ENCODE assay signal across 10 cellular contexts in the genomic region with DNA sequence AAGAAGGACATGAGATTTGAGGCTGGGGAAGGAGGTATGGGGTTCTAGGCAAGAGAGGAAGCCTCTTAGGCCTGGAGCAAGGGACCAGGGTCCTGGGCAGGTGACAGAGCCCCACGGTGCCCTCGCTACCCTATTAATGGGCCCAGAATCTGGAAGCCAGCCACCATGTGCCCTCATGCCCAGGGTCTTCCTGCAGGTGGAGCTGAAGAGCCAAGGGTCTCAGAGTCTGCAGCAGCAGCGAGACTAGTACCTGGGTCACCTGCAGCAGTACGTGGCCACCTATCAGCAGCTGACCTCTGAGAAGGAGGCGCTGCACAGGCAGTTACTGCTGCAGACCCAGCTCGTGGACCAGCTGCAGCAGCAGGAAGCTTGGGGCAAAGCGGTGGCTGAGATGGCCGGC. TPM values are rescaled to one million over a fixed set of nuclear protein-coding genes. Genes with fewer than 3 reads are reported as not detected.
DNase-seq lines count a peak whose midpoint lies in the region; ATAC-seq and TF ChIP-seq lines count a peak whose summit lies in the region.
"Not testable (repeated sequence)": the region's sequence is repeated elsewhere in the genome, so short reads cannot be mapped to it uniquely, and the experiment has no call there.
"Had no signal": no experiment of that assay in that cellular context is flagged by ENCODE, and none has a peak within 500 bp of the region (broad histone marks: within the 10 kb centered on the region; RNA-seq: fewer than 3 reads in every experiment).

No MANE protein-coding gene starts in this region.

- H3K4me3 Mint-ChIP-seq in H9; WTC11; activated CD8-positive, alpha-beta T cell treated with anti-CD3 and anti-CD28 coated beads for 36 hours; endodermal cell: not testable (repeated sequence)

- H3K9me3 ChIP-seq in H9 (ENCODE audit: control insufficient read depth, low read depth, low read length); endodermal cell (ENCODE audit: control insufficient read depth, low read length): not testable (repeated sequence)

- H4K20me1 ChIP-seq in H9 (ENCODE audit: control insufficient read depth, insufficient read depth, insufficient read length) = not testable (repeated sequence)

- POLR2A ChIA-PET in WTC11 (lab: Charles Lee); activated CD8-positive, alpha-beta T cell treated with anti-CD3 and anti-CD28 coated beads for 36 hours (lab: Charles Lee): not testable (repeated sequence)

- H3K4ac ChIP-seq in H9 (ENCODE audit: low read depth, low read length) = not testable (repeated sequence)

- not testable (repeated sequence) for H2BK20ac ChIP-seq in H9 (ENCODE audit: low read depth, low read length, poor library complexity, severe bottlenecking)

- H3K14ac ChIP-seq in H9 (ENCODE audit: insufficient read depth, low read length) = not testable (repeated sequence)

- not testable (repeated sequence) for H3K27ac ChIP-seq in H9 (ENCODE audit: insufficient read length, low read depth, low read length); endodermal cell (ENCODE audit: low read depth, low read length)

- H2BK120ac ChIP-seq in H9 (ENCODE audit: low read depth, low read length, poor library complexity, severe bottlenecking) = not testable (repeated sequence)

- CTCF ChIA-PET in WTC11 (lab: Charles Lee); activated CD8-positive, alpha-beta T cell treated with anti-CD3 and anti-CD28 coated beads for 36 hours (lab: Charles Lee): not testable (repeated sequence)

- not testable (repeated sequence) for H3K4me2 ChIP-seq in H9 (ENCODE audit: insufficient read depth, insufficient read length, low read length)

- H3K23ac ChIP-seq in H9 (ENCODE audit: insufficient read length, low read depth, low read length) = not testable (repeated sequence)

- H2BK15ac ChIP-seq in H9 (ENCODE audit: low read depth, low read length) = not testable (repeated sequence)

- not testable (repeated sequence) for H3T11ph ChIP-seq in H9 (ENCODE audit: low read length)

- H3K18ac ChIP-seq in H9 (ENCODE audit: insufficient read length, low read depth, low read length) = not testable (repeated sequence)

- not testable (repeated sequence) for H3K79me1 ChIP-seq in H9 (ENCODE audit: insufficient read depth, low read depth, low read length, poor library complexity, severe bottlenecking)

- H2AFZ ChIP-seq in H9 (ENCODE audit: low read length) = not testable (repeated sequence)

- H3K36me3 ChIP-seq in endodermal cell (ENCODE audit: control insufficient read depth, insufficient read depth, low read length) = not testable (repeated sequence)

- TF ChIP-seq CTCF in H9 (conservative IDR thresholded peaks at IDR 0.05) = peak; percentile 37; the same call in 2 of the 3 replicates
- not testable (repeated sequence) for TF ChIP-seq CTCF in WTC11 (IDR thresholded peaks at IDR 0.05); activated CD8-positive, alpha-beta T cell treated with anti-CD3 and anti-CD28 coated beads for 36 hours (IDR thresholded peaks at IDR 0.05)
- peak; percentile 33 for TF ChIP-seq CTCF in endodermal cell (conservative IDR thresholded peaks at IDR 0.05)

- H3K79me2 ChIP-seq in H9 (ENCODE audit: insufficient read depth, low read length) = not testable (repeated sequence)

- not testable (repeated sequence) for H3K27me3 Mint-ChIP-seq in H9 (ENCODE audit: low read depth); WTC11 (ENCODE audit: low read depth); activated CD8-positive, alpha-beta T cell treated with anti-CD3 and anti-CD28 coated beads for 36 hours; endodermal cell (ENCODE audit: insufficient read depth)

- H2BK12ac ChIP-seq in H9 (ENCODE audit: insufficient read length, low read depth, low read length) = not testable (repeated sequence)

- H4K8ac ChIP-seq in H9 (replicated peaks; ENCODE audit: insufficient read length, low read depth, low read length) = not testable (repeated sequence)

- not testable (repeated sequence) for H4K5ac ChIP-seq in H9 (ENCODE audit: insufficient read length, low read depth, low read length)

- not testable (repeated sequence) for H2BK5ac ChIP-seq in H9 (ENCODE audit: insufficient read length, low read length)

- WGBS in H9 (ENCODE audit: extremely low coverage, insufficient read length, low lambda C conversion rate) = no CpG with 5 or more reads among the region's 8 CpGs
- WGBS in endodermal cell (ENCODE audit: insufficient coverage in 1 of 2, insufficient read length in 1 of 2), 2 experiments = 87 to 100% methylated on average over 1 to 3 of the region's 8 CpGs

- H2AK5ac ChIP-seq in H9 (ENCODE audit: insufficient read length, low read length) = not testable (repeated sequence)

- not testable (repeated sequence) for H3K9ac ChIP-seq in H9 (ENCODE audit: extremely low read depth, insufficient read length, low read length); endodermal cell (ENCODE audit: extremely low read depth, low read length, poor library complexity, severe bottlenecking)

- H3K4me1 Mint-ChIP-seq in H9; WTC11; activated CD8-positive, alpha-beta T cell treated with anti-CD3 and anti-CD28 coated beads for 36 hours (ENCODE audit: low read depth); endodermal cell: not testable (repeated sequence)

- not testable (repeated sequence) for H3K27me3 ChIP-seq in H9 (ENCODE audit: insufficient read depth, low read length); endodermal cell (ENCODE audit: control insufficient read depth, insufficient read depth, low read length, poor library complexity, severe bottlenecking)

- H4K91ac ChIP-seq in H9 (ENCODE audit: insufficient read length, low read depth, low read length) = not testable (repeated sequence)

- not testable (repeated sequence) for ATAC-seq in WTC11; activated CD8-positive, alpha-beta T cell treated with anti-CD3 and anti-CD28 coated beads for 36 hours

- DNase-seq in H9, endodermal cell: not testable (repeated sequence)
- DNase-seq in WTC11 (ENCODE audit: low spot score) = peak; percentile 75
- peak; percentile 4 for DNase-seq in activated CD8-positive, alpha-beta T cell treated with anti-CD3 and anti-CD28 coated beads for 36 hours

- not testable (repeated sequence) for H3K9me3 Mint-ChIP-seq in H9; WTC11; activated CD8-positive, alpha-beta T cell treated with anti-CD3 and anti-CD28 coated beads for 36 hours; endodermal cell

- not testable (repeated sequence) for H3K27ac Mint-ChIP-seq in H9; WTC11; activated CD8-positive, alpha-beta T cell treated with anti-CD3 and anti-CD28 coated beads for 36 hours; endodermal cell

- H3K56ac ChIP-seq in H9 (ENCODE audit: insufficient read length, low read depth, low read length) = not testable (repeated sequence)

- not testable (repeated sequence) for H3K4me3 ChIP-seq in endodermal cell (ENCODE audit: low read length)

- intact Hi-C loops in activated CD8-positive, alpha-beta T cell treated with anti-CD3 and anti-CD28 coated beads for 36 hours (cut with micrococcal nuclease) = not testable (repeated sequence)

- H3K4me1 ChIP-seq in H9 (ENCODE audit: insufficient read depth, low read length); endodermal cell (ENCODE audit: control insufficient read depth, insufficient read depth, low read length): not testable (repeated sequence)

- not testable (repeated sequence) for H3K36me3 Mint-ChIP-seq in H9 (ENCODE audit: insufficient read depth in 1 of 3, low read depth in 3 of 3); WTC11; activated CD8-positive, alpha-beta T cell treated with anti-CD3 and anti-CD28 coated beads for 36 hours (ENCODE audit: low read depth); endodermal cell (ENCODE audit: low read depth)

- not testable (repeated sequence) for H3K23me2 ChIP-seq in H9 (ENCODE audit: insufficient read length, low read depth, low read length, poor library complexity, severe bottlenecking)

RNA-seq across cellular contexts. Expression of a gene that starts 9.4 kb away (rescaled TPM):
- total RNA-seq in H9 (2021) (0.33 and 0.75 TPM in 2 replicates), WTC11 (2021) (0.73 to 1.9 TPM (median 0.85 TPM) in 3 replicates), endodermal cell (not detected)
- not detected for total RNA-seq in activated CD8-positive, alpha-beta T cell treated with anti-CD3 and anti-CD28 coated beads for 36 hours
- polyA plus RNA-seq in endodermal cell (2013, experiment 1 of 2) = not detected
- not detected for polyA plus RNA-seq in endodermal cell (2013, experiment 2 of 2)
- total RNA-seq: A673; CD4-positive, alpha-beta memory T cell; CD4-positive, CD25-positive, alpha-beta regulatory T cell; CD8-positive, alpha-beta memory T cell had no signal
- polyA plus RNA-seq: AG04450; CD14-positive monocyte; CD4-positive, alpha-beta memory T cell; CD4-positive, CD25-positive, alpha-beta regulatory T cell; CD8-positive, alpha-beta memory T cell had no signal

RNA-seq across cellular contexts. Expression of a gene that starts 22.1 kb away (rescaled TPM):
- total RNA-seq in H9 (2021) (not detected in 2 replicates), WTC11 (2021) (0.18 TPM in 1 of 3 replicates, not detected in the others), endodermal cell (not detected)
- under 1 TPM; 0.27 to 0.32 TPM for total RNA-seq in activated CD8-positive, alpha-beta T cell treated with anti-CD3 and anti-CD28 coated beads for 36 hours
- not detected for polyA plus RNA-seq in endodermal cell (2013, experiment 1 of 2)
- not detected for polyA plus RNA-seq in endodermal cell (2013, experiment 2 of 2)
- total RNA-seq: A673; CD4-positive, CD25-positive, alpha-beta regulatory T cell had no signal
- polyA plus RNA-seq: AG04450; CD14-positive monocyte; CD4-positive, alpha-beta memory T cell; CD8-positive, alpha-beta memory T cell had no signal

RNA-seq across cellular contexts. Expression of a gene that starts 22.1 kb away (rescaled TPM):
- 22.0 and 27.3 TPM in 2 replicates for total RNA-seq in H9 (2021)
- total RNA-seq in WTC11 (2021) = 29.3 to 35.6 TPM (median 31.5 TPM) in 3 replicates
- 10 to 100 TPM; 10.8 to 11.4 TPM for total RNA-seq in activated CD8-positive, alpha-beta T cell treated with anti-CD3 and anti-CD28 coated beads for 36 hours
- total RNA-seq in endodermal cell = 10 to 100 TPM; 36.4 to 41.7 TPM
- 42.9 TPM for polyA plus RNA-seq in endodermal cell (2013, experiment 1 of 2)
- polyA plus RNA-seq in endodermal cell (2013, experiment 2 of 2) = 40.5 TPM
